8 cellular contexts compared by ENCODE assay signal in the genomic region with DNA sequence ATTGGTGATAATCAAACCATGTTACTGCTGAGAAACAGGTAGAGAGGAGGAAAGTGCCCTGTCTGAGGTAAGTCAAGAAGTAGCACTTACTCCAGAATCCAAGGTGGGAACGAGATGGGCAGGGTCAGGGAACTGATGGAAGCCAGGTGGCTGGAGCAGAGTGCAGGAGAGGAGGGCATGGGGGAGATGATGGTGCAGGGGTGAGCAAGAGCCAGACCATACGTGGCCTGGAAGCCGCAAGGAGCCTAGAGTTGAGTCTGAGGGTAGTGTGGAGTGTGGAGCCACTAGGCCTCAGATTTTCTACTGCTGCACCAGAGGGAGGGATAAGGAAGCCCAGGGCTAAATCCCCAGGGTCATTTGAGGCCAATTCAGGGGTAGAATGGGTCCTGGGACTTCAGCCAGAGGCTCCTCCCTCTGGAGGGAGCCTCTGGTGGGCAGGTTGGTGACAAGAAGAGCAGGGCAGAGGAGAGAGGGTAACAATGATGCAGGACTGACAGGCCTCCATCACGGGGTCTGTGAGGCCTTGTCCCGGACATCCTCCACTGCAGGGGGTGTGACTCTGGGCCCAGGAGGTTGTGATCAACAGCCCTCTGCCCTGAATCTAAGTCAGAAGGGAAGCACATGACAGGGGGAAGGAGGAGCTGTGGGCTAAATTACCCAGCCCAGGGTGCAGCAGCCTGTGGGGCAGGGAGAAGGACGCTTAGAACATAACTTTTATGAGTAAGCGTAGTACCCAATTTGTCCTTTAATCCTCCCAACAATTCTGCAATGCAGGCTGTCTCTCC. TPM values are rescaled to one million over a fixed set of nuclear protein-coding genes. Genes with fewer than 3 reads are reported as not detected.
DNase-seq lines count a peak whose midpoint lies in the region; ATAC-seq, FAIRE-seq and TF ChIP-seq lines count a peak whose summit lies in the region.

No MANE protein-coding gene starts in this region.

- FAIRE-seq in HepG2 (lab: Jason Lieb, UNC) = no peak

- H3K27me3 ChIP-seq in HepG2 (ENCODE audit: control insufficient read depth in 1 of 2, insufficient read depth in 2 of 2, low read length in 2 of 2) (no peaks in the 10 kb centered on the region), stomach smooth muscle (ENCODE audit: control insufficient read depth in 1 of 2, insufficient read depth in 2 of 2, low read length in 2 of 2) (no peaks in the 10 kb centered on the region)

- intact Hi-C loops in HepG2 (cut with micrococcal nuclease; ENCODE audit: unreplicated experiment) = no loop called here

- TF ChIP-seq CTCF in HepG2 (CRISPR knock-in tag; IDR thresholded peaks at IDR 0.05) (no peak), GM13976 (IDR thresholded peaks at IDR 0.05; ENCODE audit: borderline replicate concordance, control extremely low read depth, extremely low read depth, insufficient read depth, missing control alignments) (no peak)

- H2AFZ ChIP-seq in HepG2 (ENCODE audit: low read length) = no peak overlapping the region

- no TSS peak for BruUV-seq in HepG2 (replicated peaks; lab: Mats Ljungman, UMichigan)

- H3K4me1 ChIP-seq in HepG2 (ENCODE audit: insufficient read depth, low read length) (peaks cover 99% of the 10 kb centered on the region), stomach smooth muscle (ENCODE audit: control insufficient read depth, insufficient read depth, low read length) (peaks cover 68% of the 10 kb centered on the region)

- H3K27ac ChIP-seq in KOPT-K1 (ENCODE audit: low read depth, low read length, poor library complexity, severe bottlenecking) (peak overlapping the region; percentile 57), HepG2 (ENCODE audit: extremely low read length, insufficient read depth, low read length) (peak overlapping the region; percentile 77), stomach smooth muscle (ENCODE audit: low read length) (peak overlapping the region; percentile 11)

- peak; percentile 12 to 42; a peak in 3 of 4 replicates for TF ChIP-seq POLR2A in HepG2 (IDR thresholded peaks at IDR 0.05; ENCODE audit: insufficient read depth in 1 of 2, low read depth in 2 of 2, low read length in 2 of 2)

- peak; percentile 48 for DNase-seq in amniotic epithelial cell (ENCODE audit: low read depth)
- DNase-seq in HepG2 (ENCODE audit: low spot score) = no peak
- no peak for DNase-seq in T1000 (lab: John Stamatoyannopoulos, UW)
- no peak for DNase-seq in SKM-1 treated with dmso at 0.1 percent for 144 hours (lab: John Stamatoyannopoulos, UW; ENCODE audit: unreplicated experiment)
- DNase-seq in GM13976 (ENCODE audit: low spot score) = no peak
- no peak for DNase-seq in HCEC 1CT

- TF ChIP-seq RAD21 in HepG2 (CRISPR knock-in tag; IDR thresholded peaks at IDR 0.05) = no peak

- CTCF ChIA-PET in HepG2 (lab: Yijun Ruan, JAX; ENCODE audit: low intra/inter-chr PET ratio, low total read pairs) = no interaction called here

- TF ChIP-seq EP300 in HepG2 (IDR thresholded peaks at IDR 0.05; ENCODE audit: low read depth in 2 of 2, low read length in 2 of 2) = no peak
- TF ChIP-seq EP300 in HepG2 (CRISPR knock-in tag; IDR thresholded peaks at IDR 0.05; ENCODE audit: borderline replicate concordance) = no peak; the same call in 1 of the 2 replicates

- in situ Hi-C loops in HepG2 (cut with HindIII; ENCODE audit: extremely low pct_ligation_motif_present, low pct_unique_long_range_greater_than_20kb) = no loop called here
- in situ Hi-C loops in GM13976 (cut with MboI; ENCODE audit: low sequenced_read_pairs, unreplicated experiment) = no loop called here

- 88% methylated on average over 7 of the region's 7 CpGs for whole genome bisulfite sequencing in HepG2 (ENCODE audit: low lambda C conversion rate)

- H4K20me1 ChIP-seq in HepG2 (ENCODE audit: insufficient read depth, low read length) = peaks cover 28% of the 10 kb centered on the region; the same call in 1 of the 2 replicates

- no peak overlapping the region for H3K4me3 ChIP-seq in HepG2 (replicated peaks in 1 of 3; ENCODE audit: insufficient read depth in 1 of 3, low read depth in 2 of 3, low read length in 3 of 3)
- no peak overlapping the region for H3K4me3 ChIP-seq in stomach smooth muscle (ENCODE audit: low read length in 2 of 2)

- no peaks in the 10 kb centered on the region for H3K9me3 ChIP-seq in KOPT-K1 (ENCODE audit: insufficient read depth, low read length, poor library complexity, severe bottlenecking)
- H3K9me3 ChIP-seq in HepG2 (ENCODE audit: low read length) = no peaks in the 10 kb centered on the region
- H3K9me3 ChIP-seq in stomach smooth muscle (ENCODE audit: control insufficient read depth in 2 of 2, low read length in 2 of 2) = no peaks in the 10 kb centered on the region

- no peak overlapping the region for H3K9ac ChIP-seq in HepG2 (ENCODE audit: insufficient read depth, low read depth, low read length)
- H3K9ac ChIP-seq in stomach smooth muscle (ENCODE audit: low read length in 2 of 2) = no peak overlapping the region

- H3K36me3 ChIP-seq in KOPT-K1 (ENCODE audit: insufficient read depth, low read length) (peaks cover 82% of the 10 kb centered on the region), HepG2 (replicated peaks in 1 of 2; ENCODE audit: control insufficient read depth in 1 of 2, insufficient read depth in 2 of 2, low read length in 2 of 2) (peaks cover 50 to 59% of the 10 kb centered on the region in 2 experiments), stomach smooth muscle (ENCODE audit: control insufficient read depth in 2 of 2, insufficient read depth in 2 of 2, low read length in 2 of 2) (peaks cover 11 to 12% of the 10 kb centered on the region in 2 donors)

- ATAC-seq in HepG2 = no peak

- no peak overlapping the region for H3K4me2 ChIP-seq in HepG2 (ENCODE audit: low read depth, low read length)

- POLR2A ChIA-PET in HepG2 (lab: Yijun Ruan, JAX) = interaction anchor here (0.7 to 20.7 kb wide), 7 partner anchors 10 to 47 kb away, joined by 3 to 1981 read pairs (median 41); partner anchors contain the start of gene BCL2L1

- peaks cover 47% of the 10 kb centered on the region for H3K79me2 ChIP-seq in HepG2 (ENCODE audit: insufficient read depth, low read length)

RNA-seq across cellular contexts. Expression of gene COX4I2, which starts 28.7 kb away (rescaled TPM):
- total RNA-seq in HepG2 (2016; rRNA removed; fragmentation: Illumina TruSeq; extraction: Trizol) = not detected in 2 replicates
- not detected in 2 replicates for total RNA-seq in HepG2 (2016; cell fraction: cytosol; rRNA removed; fragmentation: Illumina TruSeq; extraction: Trizol; ENCODE audit: low read depth)
- total RNA-seq in HepG2 (2016; cell fraction: insoluble cytoplasmic fraction; rRNA removed; fragmentation: Illumina TruSeq; extraction: Trizol) = not detected in 2 replicates
- total RNA-seq in HepG2 (2016; cell fraction: membrane; rRNA removed; fragmentation: Illumina TruSeq; extraction: Trizol) = not detected in 2 replicates
- not detected in 2 replicates for total RNA-seq in HepG2 (2016; cell fraction: nucleus; rRNA removed; fragmentation: Illumina TruSeq; extraction: Trizol)
- polyA plus RNA-seq in HepG2 (2011; rRNA removed) = 0.74 and 1.1 TPM in 2 replicates
- 0.97 and 1.4 TPM in 2 replicates for polyA plus RNA-seq in HepG2 (2011; cell fraction: cytosol; rRNA removed)
- 0.31 TPM in 1 of 2 replicates, not detected in the other for polyA plus RNA-seq in HepG2 (2011; cell fraction: nucleus; rRNA removed)
- 0.61 and 0.68 TPM in 2 replicates for polyA plus RNA-seq in HepG2 (2012)
- polyA plus RNA-seq in HepG2 (2016; cell fraction: cytosol; fragmentation: Illumina TruSeq; extraction: Trizol; ENCODE audit: low read depth) = not detected in 2 replicates
- polyA plus RNA-seq in HepG2 (2016; cell fraction: insoluble cytoplasmic fraction; fragmentation: Illumina TruSeq; extraction: Trizol; ENCODE audit: low read depth) = not detected in 2 replicates
- polyA plus RNA-seq in HepG2 (2016; cell fraction: membrane; fragmentation: Illumina TruSeq; extraction: Trizol; ENCODE audit: low read depth) = not detected in 2 replicates
- polyA plus RNA-seq in HepG2 (2016; cell fraction: nucleus; fragmentation: Illumina TruSeq; extraction: Trizol; ENCODE audit: insufficient read depth, low read depth) = not detected in 2 replicates
- polyA minus RNA-seq in HepG2 (2011; rRNA and poly(A)+ RNA removed; ENCODE audit: low replicate concordance) = not detected in 2 replicates
- not detected in 2 replicates for polyA minus RNA-seq in HepG2 (2011; cell fraction: cytosol; rRNA and poly(A)+ RNA removed)
- polyA minus RNA-seq in HepG2 (2011; cell fraction: nucleus; rRNA and poly(A)+ RNA removed) = not detected in 2 replicates

RNA-seq across cellular contexts. Expression of gene BCL2L1, which starts 56.2 kb away (rescaled TPM):
- total RNA-seq in HepG2 (2016; rRNA removed; fragmentation: Illumina TruSeq; extraction: Trizol) = 164 and 200 TPM in 2 replicates
- 60.9 and 61.0 TPM in 2 replicates for total RNA-seq in HepG2 (2016; cell fraction: cytosol; rRNA removed; fragmentation: Illumina TruSeq; extraction: Trizol; ENCODE audit: low read depth)
- 169 and 173 TPM in 2 replicates for total RNA-seq in HepG2 (2016; cell fraction: insoluble cytoplasmic fraction; rRNA removed; fragmentation: Illumina TruSeq; extraction: Trizol)
- 190 and 201 TPM in 2 replicates for total RNA-seq in HepG2 (2016; cell fraction: membrane; rRNA removed; fragmentation: Illumina TruSeq; extraction: Trizol)
- total RNA-seq in HepG2 (2016; cell fraction: nucleus; rRNA removed; fragmentation: Illumina TruSeq; extraction: Trizol) = 135 and 148 TPM in 2 replicates
- polyA plus RNA-seq in HepG2 (2011; rRNA removed) = 258 and 259 TPM in 2 replicates
- polyA plus RNA-seq in HepG2 (2011; cell fraction: cytosol; rRNA removed) = 215 and 224 TPM in 2 replicates
- polyA plus RNA-seq in HepG2 (2011; cell fraction: nucleus; rRNA removed) = 123 and 146 TPM in 2 replicates
- polyA plus RNA-seq in HepG2 (2012) = 184 and 192 TPM in 2 replicates
- polyA plus RNA-seq in HepG2 (2016; cell fraction: cytosol; fragmentation: Illumina TruSeq; extraction: Trizol; ENCODE audit: low read depth) = 77.5 and 91.4 TPM in 2 replicates
- polyA plus RNA-seq in HepG2 (2016; cell fraction: insoluble cytoplasmic fraction; fragmentation: Illumina TruSeq; extraction: Trizol; ENCODE audit: low read depth) = 214 and 252 TPM in 2 replicates
- 208 and 211 TPM in 2 replicates for polyA plus RNA-seq in HepG2 (2016; cell fraction: membrane; fragmentation: Illumina TruSeq; extraction: Trizol; ENCODE audit: low read depth)
- 168 and 174 TPM in 2 replicates for polyA plus RNA-seq in HepG2 (2016; cell fraction: nucleus; fragmentation: Illumina TruSeq; extraction: Trizol; ENCODE audit: insufficient read depth, low read depth)
- 34.8 and 259 TPM in 2 replicates for polyA minus RNA-seq in HepG2 (2011; rRNA and poly(A)+ RNA removed; ENCODE audit: low replicate concordance)
- 124 TPM in 2 replicates for polyA minus RNA-seq in HepG2 (2011; cell fraction: cytosol; rRNA and poly(A)+ RNA removed)
- polyA minus RNA-seq in HepG2 (2011; cell fraction: nucleus; rRNA and poly(A)+ RNA removed) = 215 and 221 TPM in 2 replicates

Comparison
In these comparisons a context has a peak if more than half of its experiments do, and no peak if none do; other contexts are left out.
1. H3K27ac ChIP-seq: peak in every context shown above with its lines; median percentile 77 in HepG2; 57 in KOPT-K1; 11 in stomach smooth muscle.